ENCODE assay signal across 23 cellular contexts in the genomic region with DNA sequence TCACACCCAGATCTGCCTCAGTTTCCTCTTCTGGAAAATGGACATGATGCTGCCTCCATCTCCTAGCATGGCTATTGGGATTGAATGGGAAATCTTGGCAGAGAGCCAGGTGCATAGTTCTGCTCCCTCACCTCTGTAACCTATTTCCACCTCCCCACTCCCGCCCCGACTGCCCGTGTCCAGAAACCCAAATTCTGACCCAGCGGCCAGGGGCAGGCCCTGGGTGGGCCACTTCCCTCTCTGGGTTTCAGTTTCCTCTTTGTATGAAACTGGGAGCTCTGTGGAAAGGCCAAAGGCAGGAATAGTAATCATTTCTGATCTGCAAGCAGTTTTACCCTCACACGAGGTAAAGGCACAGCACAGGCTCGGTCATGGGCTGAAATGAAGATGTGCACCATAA.
DNase-seq lines count a peak whose midpoint lies in the region; ATAC-seq, FAIRE-seq and TF ChIP-seq lines count a peak whose summit lies in the region.
"Had no signal": no experiment of that assay in that cellular context is flagged by ENCODE, and none has a peak within 500 bp of the region (broad histone marks: within the 10 kb centered on the region; RNA-seq: fewer than 3 reads in every experiment).

No MANE protein-coding gene starts in this region.

- no peak overlapping the region for H3K18ac ChIP-seq in H1 (ENCODE audit: extremely low read depth, low read length)

- H2BK20ac ChIP-seq in H1 (ENCODE audit: low read length), result no peak overlapping the region

- no peak for TF ChIP-seq RAD21 in H1 (IDR thresholded peaks at IDR 0.05 in 1 of 2, conservative IDR thresholded peaks at IDR 0.05 in 1 of 2; ENCODE audit: low read depth in 2 of 2, low read length in 2 of 2)

- intact Hi-C loops in Right ventricle myocardium superior (cut with DNase I), result no loop called here
- intact Hi-C loops in cardiac septum (cut with DNase I), result no loop called here

- H3K4ac ChIP-seq in H1 (replicated peaks; ENCODE audit: insufficient read length, low read depth, low read length), result no peak overlapping the region

- 76% methylated on average over 6 of the region's 6 CpGs; no CpG with 5 or more reads in 1 of the 2 experiments for WGBS in H1 (ENCODE audit: extremely low coverage in 1 of 2, insufficient coverage in 1 of 2, insufficient read length in 1 of 2, insufficient replicate concordance in 2 of 2, low coverage in 1 of 2, low lambda C conversion rate in 2 of 2, missing lambda C conversion rate in 1 of 2), 2 experiments

- H3K4me2 ChIP-seq in H1 (ENCODE audit: insufficient read depth in 1 of 2, low read depth in 2 of 2, low read length in 2 of 2), result no peak overlapping the region
- H3K4me2 ChIP-seq: neural progenitor cell had no signal

- no peak overlapping the region for H3K4me3 ChIP-seq in H1 (ENCODE audit: extremely low read depth in 1 of 4, insufficient read depth in 2 of 4, low read depth in 3 of 4, low read length in 4 of 4)
- H3K4me3 ChIP-seq: dorsolateral prefrontal cortex, neural progenitor cell, SK-N-MC, thoracic aorta had no signal

- no peaks in the 10 kb centered on the region for H3K27me3 ChIP-seq in H1 (replicated peaks in 1 of 4; ENCODE audit: control insufficient read depth in 3 of 4, extremely low read depth in 1 of 4, insufficient read depth in 3 of 4, low read length in 3 of 4)
- H3K27me3 ChIP-seq: dorsolateral prefrontal cortex, foreskin keratinocyte, neural progenitor cell had no signal

- TF ChIP-seq CTCF in H1 (IDR thresholded peaks at IDR 0.05; ENCODE audit: control extremely low read depth in 1 of 3, insufficient read depth in 1 of 3, low read depth in 1 of 3, low read length in 3 of 3), result no peak

- no peaks in the 10 kb centered on the region for H3K79me2 ChIP-seq in H1 (ENCODE audit: control insufficient read depth in 1 of 2, insufficient read depth in 2 of 2, low read length in 2 of 2)

- H3K4me1 Mint-ChIP-seq in stimulated activated effector memory CD8-positive, alpha-beta T cell treated with anti-CD3 and anti-CD28 coated beads, Interleukin-12 subunit alpha, Interleukin-12 subunit beta, amount 100 ng/mL, for 72 hours, result peaks cover 84% of the 10 kb centered on the region

- no peak overlapping the region for H2BK120ac ChIP-seq in H1 (replicated peaks; ENCODE audit: low read depth, low read length)

- H4K20me1 ChIP-seq in H1 (replicated peaks in 1 of 2; ENCODE audit: control insufficient read depth in 1 of 2, insufficient read depth in 2 of 2, low read length in 2 of 2), result no peaks in the 10 kb centered on the region

- H3K23me2 ChIP-seq in H1 (ENCODE audit: low read depth, low read length), result peaks cover 2% of the 10 kb centered on the region; the same call in 1 of the 2 replicates

- 0 out of 2 replicates have a peak overlapping the region, but pooled peaks have one; percentile 29 for H4K8ac ChIP-seq in H1 (ENCODE audit: extremely low read depth, insufficient read depth, low read length)

- no peak overlapping the region for H2BK12ac ChIP-seq in H1 (ENCODE audit: low read depth, low read length)

- no peak overlapping the region for H4K91ac ChIP-seq in H1 (replicated peaks; ENCODE audit: insufficient read length, low read length)

- peak; percentile 15 for ATAC-seq in Right ventricle myocardium superior (ENCODE audit: poor library complexity)
- ATAC-seq in stimulated activated effector memory CD8-positive, alpha-beta T cell treated with anti-CD3 and anti-CD28 coated beads, Interleukin-12 subunit alpha, Interleukin-12 subunit beta, amount 100 ng/mL, for 72 hours, result no peak
- ATAC-seq: foreskin keratinocyte, Panc1 had no signal

- H3K4me1 ChIP-seq in H1 (replicated peaks in 1 of 4; ENCODE audit: control insufficient read depth in 3 of 4, insufficient read depth in 4 of 4, low read length in 3 of 4), result peaks cover 1 to 4% (median 3%) of the 10 kb centered on the region in 4 experiments; a peak in 3 of 7 replicates

- H3K9me3 ChIP-seq in H1 (ENCODE audit: insufficient read depth in 2 of 2, low read depth in 1 of 2, low read length in 1 of 2), result no peaks in the 10 kb centered on the region
- H3K9me3 ChIP-seq: thoracic aorta had no signal

- no peak overlapping the region for H3K9ac ChIP-seq in H1 (replicated peaks in 1 of 4; ENCODE audit: extremely low read depth in 1 of 4, low read depth in 3 of 4, low read length in 3 of 4)
- H3K9ac ChIP-seq: neural progenitor cell had no signal

- H2BK15ac ChIP-seq in H1 (ENCODE audit: low read length), result no peak overlapping the region

- H2BK5ac ChIP-seq in H1 (ENCODE audit: low read depth, low read length), result no peak overlapping the region

- no peak for TF ChIP-seq POLR2A in H1 (IDR thresholded peaks at IDR 0.05; ENCODE audit: control extremely low read depth in 1 of 2, low read depth in 2 of 2, low read length in 2 of 2)

- POLR2A ChIA-PET in H1 (lab: Charles Lee; ENCODE audit: partially characterized antibody), result no interaction called here

- TF ChIP-seq EP300 in H1 (IDR thresholded peaks at IDR 0.05; ENCODE audit: borderline replicate concordance in 1 of 2, low read depth in 2 of 2, low read length in 2 of 2), result no peak

- no peak overlapping the region for H4K5ac ChIP-seq in H1 (ENCODE audit: insufficient read length, low read depth, low read length)

- H3K14ac ChIP-seq in H1 (ENCODE audit: insufficient read length), result no peak overlapping the region

- H3K36me3 ChIP-seq in H1 (ENCODE audit: control insufficient read depth in 2 of 4, insufficient read depth in 4 of 4, low read length in 3 of 4), result no peaks in the 10 kb centered on the region
- H3K36me3 ChIP-seq: neural progenitor cell, thoracic aorta had no signal

- CTCF ChIA-PET in H1 (lab: Charles Lee; ENCODE audit: partially characterized antibody), result interaction anchor here (0.6 to 2.0 kb wide), 5 partner anchors 9 to 520 kb away, joined by 3 to 6 read pairs (median 3); no protein-coding TSS in a partner anchor

- no peak for FAIRE-seq in H1 (lab: Jason Lieb, UNC)
- FAIRE-seq: bronchial epithelial cell had no signal

- no peak overlapping the region for H2AFZ ChIP-seq in H1 (ENCODE audit: low read length)
- H2AFZ ChIP-seq: neural progenitor cell had no signal

- H3K36me3 Mint-ChIP-seq in stimulated activated effector memory CD8-positive, alpha-beta T cell treated with anti-CD3 and anti-CD28 coated beads, Interleukin-12 subunit alpha, Interleukin-12 subunit beta, amount 100 ng/mL, for 72 hours, result peaks cover 28% of the 10 kb centered on the region
- H3K36me3 Mint-ChIP-seq: CD4-positive, CD25-positive, alpha-beta regulatory T cell; neural progenitor cell had no signal

- no peak overlapping the region for H2AK5ac ChIP-seq in H1 (ENCODE audit: low read depth, low read length)

- no peak overlapping the region for H3K4me3 Mint-ChIP-seq in stimulated activated effector memory CD8-positive, alpha-beta T cell treated with anti-CD3 and anti-CD28 coated beads, Interleukin-12 subunit alpha, Interleukin-12 subunit beta, amount 100 ng/mL, for 72 hours
- H3K4me3 Mint-ChIP-seq: CD4-positive, CD25-positive, alpha-beta regulatory T cell; neural progenitor cell had no signal

- peak overlapping the region; percentile 71 for H3K27ac Mint-ChIP-seq in stimulated activated effector memory CD8-positive, alpha-beta T cell treated with anti-CD3 and anti-CD28 coated beads, Interleukin-12 subunit alpha, Interleukin-12 subunit beta, amount 100 ng/mL, for 72 hours
- H3K27ac Mint-ChIP-seq: CD4-positive, CD25-positive, alpha-beta regulatory T cell; neural progenitor cell had no signal

- no peak overlapping the region for H3K27ac ChIP-seq in H1 (ENCODE audit: low read depth, low read length)
- H3K27ac ChIP-seq: epithelial cell of prostate, foreskin keratinocyte, neural progenitor cell, SK-N-MC, thoracic aorta had no signal

- no peak overlapping the region for H3K56ac ChIP-seq in H1 (replicated peaks; ENCODE audit: insufficient read length, low read depth, low read length)

- DNase-seq in Right ventricle myocardium superior, result no peak
- no peak for DNase-seq in cardiac septum (ENCODE audit: low spot score)
- DNase-seq in NOMO-1 treated with dmso at 0.1 percent for 144 hours (lab: John Stamatoyannopoulos, UW; ENCODE audit: unreplicated experiment), result peak; percentile 10
- DNase-seq in H1 (ENCODE audit: low read depth in 1 of 2, low spot score in 2 of 2), result no peak
- no peak for DNase-seq in stimulated activated effector memory CD8-positive, alpha-beta T cell treated with anti-CD3 and anti-CD28 coated beads, Interleukin-12 subunit alpha, Interleukin-12 subunit beta, amount 100 ng/mL, for 72 hours (ENCODE audit: low spot score in 2 of 2)
- DNase-seq in NCI-H2227 (lab: John Stamatoyannopoulos, UW; ENCODE audit: unreplicated experiment), result no peak
- DNase-seq in DMS 273 treated with DMSO at 0.1 percent for 48 hours (lab: John Stamatoyannopoulos, UW), result no peak
- no peak for DNase-seq in activated CD4-positive, alpha-beta T cell treated with anti-CD3 and anti-CD28 coated beads for 4 hours
- DNase-seq: ACHN; activated gamma-delta T cell; CD4-positive, CD25-positive, alpha-beta regulatory T cell; dorsolateral prefrontal cortex; foreskin keratinocyte; GF-D8; kidney glomerular epithelial cell; NCI-H1417 treated with DMSO at 0.1 percent for 48 hours; NCI-H69 had no signal

- no peaks in the 10 kb centered on the region for H3K79me1 ChIP-seq in H1 (ENCODE audit: low read depth, low read length)

- H3K9me3 Mint-ChIP-seq in stimulated activated effector memory CD8-positive, alpha-beta T cell treated with anti-CD3 and anti-CD28 coated beads, Interleukin-12 subunit alpha, Interleukin-12 subunit beta, amount 100 ng/mL, for 72 hours, result no peaks in the 10 kb centered on the region
- H3K9me3 Mint-ChIP-seq: neural progenitor cell had no signal

- no peak overlapping the region for H3K23ac ChIP-seq in H1 (ENCODE audit: insufficient read length)

TF ChIP-seq in H1, 55 proteins besides CTCF, POLR2A, EP300 and RAD21:
- TF ChIP-seq BACH1 (IDR thresholded peaks at IDR 0.05; ENCODE audit: low read length), result no peak
- no peak for TF ChIP-seq MAX (IDR thresholded peaks at IDR 0.05)
TF ChIP-seq in H1: peak in this region for 0.
